ENCODE assay signal across 18 cellular contexts in the genomic region with DNA sequence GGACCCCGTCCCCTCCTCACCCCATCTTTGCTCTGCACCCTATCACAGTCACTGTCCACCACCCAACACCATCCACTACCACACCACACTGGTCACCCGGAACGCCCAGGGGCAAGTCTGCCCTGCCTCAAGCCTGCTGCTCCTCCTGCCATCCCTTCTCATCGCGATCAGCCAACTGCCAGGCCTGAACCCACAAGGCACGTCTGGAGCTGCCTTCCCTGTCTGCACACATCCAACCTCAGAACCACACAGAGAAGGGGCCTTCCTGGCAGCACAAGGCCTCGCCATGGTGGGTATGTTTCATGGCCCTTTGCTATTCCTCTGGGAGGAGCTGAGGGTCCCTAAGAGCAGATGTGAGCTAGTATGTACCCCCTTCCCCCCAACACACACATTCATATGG. TPM values are rescaled to one million over a fixed set of nuclear protein-coding genes. Genes with fewer than 3 reads are reported as not detected.
DNase-seq lines count a peak whose midpoint lies in the region; ATAC-seq and TF ChIP-seq lines count a peak whose summit lies in the region.
"Had no signal": no experiment of that assay in that cellular context is flagged by ENCODE, and none has a peak within 500 bp of the region (broad histone marks: within the 10 kb centered on the region; RNA-seq: fewer than 3 reads in every experiment).

No MANE protein-coding gene starts in this region.

- no peak for DNase-seq in RWPE2 (ENCODE audit: low spot score)
- DNase-seq in neural crest cell (ENCODE audit: low read depth, low spot score) = no peak
- DNase-seq in DMS 273 (lab: John Stamatoyannopoulos, UW; ENCODE audit: unreplicated experiment) = no peak
- no peak for DNase-seq in epidermal melanocyte (ENCODE audit: insufficient read length, low spot score)
- no peak for DNase-seq in NCI-H187 (lab: John Stamatoyannopoulos, UW)
- DNase-seq: H7; Kasumi-1; NCI-H1105; NCI-H1694 treated with DMSO at 0.1 percent for 48 hours; NCI-H446; NK-92 treated with Interleukin-12 subunit alpha and Interleukin-12 subunit beta, amount 100 ng/mL, for 24 hours; SIG-M5 had no signal

- peaks cover 9% of the 10 kb centered on the region for H4K20me1 ChIP-seq in BLaER1

- H3K4me3 Mint-ChIP-seq in dendritic cell treated with granulocyte-macrophage colony-stimulating factor and Interleukin-4, amounts not matched to agents 40 ng/mL and 50 ng/mL, for 4 days = no peak overlapping the region
- H3K4me3 Mint-ChIP-seq in neural crest cell = peak overlapping the region; percentile 34
- H3K4me3 Mint-ChIP-seq: CD14-positive monocyte had no signal

- H3K27ac Mint-ChIP-seq in dendritic cell treated with granulocyte-macrophage colony-stimulating factor and Interleukin-4, amounts not matched to agents 40 ng/mL and 50 ng/mL, for 4 days = peak overlapping the region; percentile 59
- peak overlapping the region; percentile 94 for H3K27ac Mint-ChIP-seq in neural crest cell (ENCODE audit: unreplicated experiment)

- H3K27me3 ChIP-seq in BLaER1 = no peaks in the 10 kb centered on the region
- H3K27me3 ChIP-seq in RWPE2 (ENCODE audit: insufficient read depth, poor library complexity, severe bottlenecking) = no peaks in the 10 kb centered on the region

- H3K9ac ChIP-seq in BLaER1 = no peak overlapping the region

- H3K4me1 ChIP-seq in BLaER1 (peaks cover 49% of the 10 kb centered on the region), RWPE2 (ENCODE audit: insufficient read depth, poor library complexity, severe bottlenecking) (peaks cover 18% of the 10 kb centered on the region)

- TF ChIP-seq CTCF in RWPE2 (IDR thresholded peaks at IDR 0.05; ENCODE audit: poor library complexity, severe bottlenecking) (no peak), neural crest cell (conservative IDR thresholded peaks at IDR 0.05) (no peak)

- no peak for ATAC-seq in RWPE2 (ENCODE audit: low read depth)
- no peak for ATAC-seq in HG03045 (IDR thresholded peaks at IDR 0.05; ENCODE audit: unreplicated experiment)
- ATAC-seq: A549 had no signal

- intact Hi-C loops in dendritic cell treated with granulocyte-macrophage colony-stimulating factor and Interleukin-4, amounts not matched to agents 40 ng/mL and 50 ng/mL, for 4 days (cut with micrococcal nuclease) = loop anchor here (5.0 kb wide), 1 partner anchor 117 kb away; a partner anchor contains a TSS

- H3K4me3 ChIP-seq in BLaER1 = no peak overlapping the region
- H3K4me3 ChIP-seq in RWPE2 (ENCODE audit: severe bottlenecking) = no peak overlapping the region
- H3K4me3 ChIP-seq: A549 had no signal

- H3K9me3 Mint-ChIP-seq in dendritic cell treated with granulocyte-macrophage colony-stimulating factor and Interleukin-4, amounts not matched to agents 40 ng/mL and 50 ng/mL, for 4 days = no peaks in the 10 kb centered on the region
- H3K9me3 Mint-ChIP-seq in neural crest cell = no peaks in the 10 kb centered on the region
- H3K9me3 Mint-ChIP-seq: IgD-negative memory B cell had no signal

- H3K4me2 ChIP-seq in BLaER1 = peak overlapping the region; percentile 99
- H3K4me2 ChIP-seq: A549 had no signal

- peaks cover 78% of the 10 kb centered on the region for H3K4me1 Mint-ChIP-seq in dendritic cell treated with granulocyte-macrophage colony-stimulating factor and Interleukin-4, amounts not matched to agents 40 ng/mL and 50 ng/mL, for 4 days (ENCODE audit: low read depth)
- H3K4me1 Mint-ChIP-seq in neural crest cell = peaks cover 6% of the 10 kb centered on the region

- H3K27ac ChIP-seq in BLaER1 (peak overlapping the region; percentile 7; the same call in 1 of the 2 replicates), RWPE2 (ENCODE audit: poor library complexity, severe bottlenecking) (peak overlapping the region; percentile 44)
- H3K27ac ChIP-seq: A549 had no signal

- peaks cover 12% of the 10 kb centered on the region for H3K36me3 Mint-ChIP-seq in dendritic cell treated with granulocyte-macrophage colony-stimulating factor and Interleukin-4, amounts not matched to agents 40 ng/mL and 50 ng/mL, for 4 days (ENCODE audit: low read depth)
- H3K36me3 Mint-ChIP-seq in neural crest cell (ENCODE audit: low read depth) = no peaks in the 10 kb centered on the region
- H3K36me3 Mint-ChIP-seq: CD14-positive monocyte, IgD-negative memory B cell had no signal

- H3K27me3 Mint-ChIP-seq in dendritic cell treated with granulocyte-macrophage colony-stimulating factor and Interleukin-4, amounts not matched to agents 40 ng/mL and 50 ng/mL, for 4 days = peaks cover 3% of the 10 kb centered on the region
- no peaks in the 10 kb centered on the region for H3K27me3 Mint-ChIP-seq in neural crest cell (ENCODE audit: low read depth)
- H3K27me3 Mint-ChIP-seq: IgD-negative memory B cell had no signal

- no peaks in the 10 kb centered on the region for H3K9me3 ChIP-seq in BLaER1
- H3K9me3 ChIP-seq in RWPE2 (ENCODE audit: severe bottlenecking) = no peaks in the 10 kb centered on the region
- H3K9me3 ChIP-seq: A549 had no signal

- H3K36me3 ChIP-seq in BLaER1 (no peaks in the 10 kb centered on the region), RWPE2 (ENCODE audit: low read depth) (peaks cover 10% of the 10 kb centered on the region)

RNA-seq across cellular contexts. Expression of a gene that starts 3.4 kb away (rescaled TPM):
- 24.2 and 24.3 TPM in 2 replicates for total RNA-seq in neural crest cell
